In genomic region chr22:43270314-43270908, GRCh38 we compare ENCODE assay signal across 1 cellular context.
TF ChIP-seq lines count a peak whose summit lies in the region.

No MANE protein-coding gene starts in this region.

TF ChIP-seq in HCT116, 20 proteins besides CTCF, POLR2A, EP300 and RAD21 (continued from another document):
- TF ChIP-seq ELF1 (IDR thresholded peaks at IDR 0.05; ENCODE audit: borderline replicate concordance, low read depth) (no peak), EGR1 (IDR thresholded peaks at IDR 0.05; ENCODE audit: low read depth) (no peak)
